Comparison of ENCODE assay signal across 19 cellular contexts in genomic region chrX:57915680-57916079, GRCh38. TPM values are rescaled to one million over a fixed set of nuclear protein-coding genes. Genes with fewer than 3 reads are reported as not detected.
DNase-seq lines count a peak whose midpoint lies in the region; ATAC-seq, FAIRE-seq and TF ChIP-seq lines count a peak whose summit lies in the region.
"Had no signal": no experiment of that assay in that cellular context is flagged by ENCODE, and none has a peak within 500 bp of the region (broad histone marks: within the 10 kb centered on the region; RNA-seq: fewer than 3 reads in every experiment).

No MANE protein-coding gene starts in this region.

- H3K9ac ChIP-seq in K562 (ENCODE audit: insufficient read depth in 1 of 2, low read depth in 2 of 2, low read length in 2 of 2), result no peak overlapping the region
- H3K9ac ChIP-seq: GM23248 had no signal

- TF ChIP-seq CTCF in K562 (IDR thresholded peaks at IDR 0.05 in 2 of 3, conservative IDR thresholded peaks at IDR 0.05 in 1 of 3; ENCODE audit: insufficient read depth in 2 of 3, low read depth in 1 of 3, low read length in 3 of 3) (no peak), omental fat pad (IDR thresholded peaks at IDR 0.05) (no peak)

- no peaks in the 10 kb centered on the region for H3K9me3 ChIP-seq in K562 (replicated peaks; ENCODE audit: control insufficient read depth, insufficient read depth, low read depth, low read length)
- H3K9me3 ChIP-seq: Caco-2 had no signal

- no peak overlapping the region for H2AFZ ChIP-seq in K562 (ENCODE audit: low read depth, low read length)
- H2AFZ ChIP-seq: GM23248 had no signal

- no peaks in the 10 kb centered on the region for H3K4me1 ChIP-seq in K562 (replicated peaks in 1 of 2; ENCODE audit: control insufficient read depth in 2 of 2, insufficient read depth in 2 of 2, low read length in 2 of 2)
- H3K4me1 ChIP-seq: Caco-2 had no signal

- TF ChIP-seq POLR2A in K562 (conservative IDR thresholded peaks at IDR 0.05) (no peak), erythroblast (IDR thresholded peaks at IDR 0.05; ENCODE audit: low read length) (no peak)

- no peaks in the 10 kb centered on the region for H4K20me1 ChIP-seq in K562 (replicated peaks; ENCODE audit: control insufficient read depth, insufficient read depth, low read length)

- no peak overlapping the region for H3K4me2 ChIP-seq in K562 (ENCODE audit: insufficient read depth, low read length)

- H3K79me2 ChIP-seq in K562 (ENCODE audit: control insufficient read depth, insufficient read depth, low read length), result no peaks in the 10 kb centered on the region

- no peaks in the 10 kb centered on the region for H3K27me3 ChIP-seq in K562 (ENCODE audit: control insufficient read depth in 2 of 2, insufficient read depth in 2 of 2, low read length in 2 of 2)

- ATAC-seq in GM18511 (IDR thresholded peaks at IDR 0.05; ENCODE audit: unreplicated experiment) (peak; percentile 48), K562 (no peak), GM21723 (IDR thresholded peaks at IDR 0.05; ENCODE audit: unreplicated experiment) (no peak), omental fat pad (ENCODE audit: low FRiP score) (no peak)
- ATAC-seq: CD8-positive, alpha-beta T cell had no signal

- intact Hi-C loops in K562 (cut with micrococcal nuclease), result loop anchor here (5.0 kb wide), 1 partner anchor 333 kb away; no protein-coding TSS in a partner anchor

- DNase-seq in RPMI8226 (peak; percentile 28), K562 (ENCODE audit: extremely low read depth in 1 of 4, low spot score in 3 of 4) (no peak), iPS-NIHi7 (ENCODE audit: extremely low spot score) (no peak), erythroblast (lab: John Stamatoyannopoulos, UW) (no peak), omental fat pad (ENCODE audit: low spot score) (no peak)
- DNase-seq: C1 segment of cervical spinal cord; Caco-2; CD4-positive, CD25-positive, alpha-beta regulatory T cell; CD8-positive, alpha-beta T cell; DMS153; DND-41; GDM1; GM23248; H7; HCEC 1CT had no signal

- BruUV-seq in K562 (replicated peaks; lab: Mats Ljungman, UMichigan), result no TSS peak

- POLR2A ChIA-PET in K562 (lab: Yijun Ruan, JAX), result no interaction called here

- TF ChIP-seq RAD21 in K562 (CRISPR knock-in tag; conservative IDR thresholded peaks at IDR 0.05 in 1 of 2, IDR thresholded peaks at IDR 0.05 in 1 of 2), result no peak

- TF ChIP-seq EP300 in K562 (IDR thresholded peaks at IDR 0.05; ENCODE audit: low read length), result no peak

- FAIRE-seq in K562 (lab: Jason Lieb, UNC), result no peak
- FAIRE-seq: GM12892 had no signal

- CTCF ChIA-PET in K562 (lab: Yijun Ruan, JAX; ENCODE audit: low intra/inter-chr PET ratio), result no interaction called here

- no peaks in the 10 kb centered on the region for H3K9me1 ChIP-seq in K562 (ENCODE audit: control insufficient read depth, insufficient read depth, low read length)

- no peaks in the 10 kb centered on the region for H3K36me3 ChIP-seq in K562 (ENCODE audit: control insufficient read depth, insufficient read depth, low read length)

- H3K4me3 ChIP-seq in K562, result no peak overlapping the region
- H3K4me3 ChIP-seq: GM23248 had no signal

- 0% methylated on average over 5 of the region's 5 CpGs for WGBS in K562 (ENCODE audit: insufficient coverage, low coverage, missing lambda C conversion rate)

- in situ Hi-C loops in K562 (cut with MboI), result no loop called here

- no peak overlapping the region for H3K27ac ChIP-seq in K562 (ENCODE audit: extremely low read depth, low read depth, low read length)
- H3K27ac ChIP-seq: GM23248 had no signal

TF ChIP-seq in K562, 482 proteins besides CTCF, POLR2A, EP300 and RAD21:
- TF ChIP-seq NR2C1 (IDR thresholded peaks at IDR 0.05) (no peak), NR2C1 (tag; IDR thresholded peaks at IDR 0.05) (0 out of 2 replicates have a peak, but pooled peaks have one; percentile 15), BRD4 (IDR thresholded peaks at IDR 0.05) (no peak), SPI1 (IDR thresholded peaks at IDR 0.05; ENCODE audit: borderline replicate concordance, low read depth, low read length) (peak; percentile 73), ZNF668 (CRISPR knock-in tag; IDR thresholded peaks at IDR 0.05) (no peak), SNIP1 (IDR thresholded peaks at IDR 0.05; ENCODE audit: low read depth) (no peak), ZNF76 (CRISPR knock-in tag; IDR thresholded peaks at IDR 0.05; ENCODE audit: borderline replicate concordance) (no peak)

RNA-seq across cellular contexts. Expression of gene ZXDA, which starts 5.4 kb away (rescaled TPM):
- 0.55 and 0.60 TPM in 2 replicates for total RNA-seq in K562 (2011; cell fraction: chromatin; rRNA removed; ENCODE audit: low replicate concordance)
- total RNA-seq in K562 (2011; cell fraction: nucleolus; rRNA removed), result 0.50 and 0.92 TPM in 2 replicates
- 0.61 and 0.95 TPM in 2 replicates for total RNA-seq in K562 (2011; cell fraction: nucleoplasm; rRNA removed)
- 0.36 and 0.37 TPM in 2 replicates for total RNA-seq in K562 (2014; rRNA removed)
- total RNA-seq in K562 (2014; rRNA removed; fragmentation: Illumina TruSeq; extraction: Trizol), result 0.32 and 0.51 TPM in 2 replicates
- total RNA-seq in K562 (2015; rRNA removed; fragmentation: Illumina TruSeq; extraction: Trizol), result 0.36 and 0.41 TPM in 2 replicates
- total RNA-seq in K562 (2021), result 0.42 and 0.60 TPM in 2 replicates
- polyA plus RNA-seq in K562 (2011; rRNA removed), result 0.04 and 0.17 TPM in 2 replicates
- 0.01 and 0.10 TPM in 2 replicates for polyA plus RNA-seq in K562 (2011; cell fraction: cytosol; rRNA removed)
- 0.04 and 0.18 TPM in 2 replicates for polyA plus RNA-seq in K562 (2011; cell fraction: nucleus; rRNA removed)
- 0.17 and 0.33 TPM in 2 replicates for polyA plus RNA-seq in K562 (2012)
- 0.19 TPM in 2 replicates for polyA plus RNA-seq in K562 (2014; fragmentation: Illumina TruSeq; extraction: Trizol)
- under 1 TPM in 1 of 2 experiments, not detected in 1; 0.01 TPM for polyA plus RNA-seq in K562 (2014; fragmentation: Nextera tagmentation; extraction: Ambion mirVana)
- 0.13 and 0.27 TPM in 2 replicates for polyA plus RNA-seq in K562 (2014; rRNA removed)
- polyA minus RNA-seq in K562 (2011; rRNA and poly(A)+ RNA removed), result 0.09 and 0.49 TPM in 2 replicates
- polyA minus RNA-seq in K562 (2011; cell fraction: cytosol; rRNA and poly(A)+ RNA removed), result 0.57 TPM in 1 of 2 replicates, not detected in the other
- polyA minus RNA-seq in K562 (2011; cell fraction: nucleus; rRNA and poly(A)+ RNA removed), result 0.11 and 0.81 TPM in 2 replicates
- total RNA-seq in omental fat pad, result 10 to 100 TPM in 1 of 4 donors, 1 to 10 TPM in 3; 4.7 to 12.9 (median 5.1) TPM
- total RNA-seq: H1 had no signal
- polyA plus RNA-seq: H1 had no signal
